In the genomic region with DNA sequence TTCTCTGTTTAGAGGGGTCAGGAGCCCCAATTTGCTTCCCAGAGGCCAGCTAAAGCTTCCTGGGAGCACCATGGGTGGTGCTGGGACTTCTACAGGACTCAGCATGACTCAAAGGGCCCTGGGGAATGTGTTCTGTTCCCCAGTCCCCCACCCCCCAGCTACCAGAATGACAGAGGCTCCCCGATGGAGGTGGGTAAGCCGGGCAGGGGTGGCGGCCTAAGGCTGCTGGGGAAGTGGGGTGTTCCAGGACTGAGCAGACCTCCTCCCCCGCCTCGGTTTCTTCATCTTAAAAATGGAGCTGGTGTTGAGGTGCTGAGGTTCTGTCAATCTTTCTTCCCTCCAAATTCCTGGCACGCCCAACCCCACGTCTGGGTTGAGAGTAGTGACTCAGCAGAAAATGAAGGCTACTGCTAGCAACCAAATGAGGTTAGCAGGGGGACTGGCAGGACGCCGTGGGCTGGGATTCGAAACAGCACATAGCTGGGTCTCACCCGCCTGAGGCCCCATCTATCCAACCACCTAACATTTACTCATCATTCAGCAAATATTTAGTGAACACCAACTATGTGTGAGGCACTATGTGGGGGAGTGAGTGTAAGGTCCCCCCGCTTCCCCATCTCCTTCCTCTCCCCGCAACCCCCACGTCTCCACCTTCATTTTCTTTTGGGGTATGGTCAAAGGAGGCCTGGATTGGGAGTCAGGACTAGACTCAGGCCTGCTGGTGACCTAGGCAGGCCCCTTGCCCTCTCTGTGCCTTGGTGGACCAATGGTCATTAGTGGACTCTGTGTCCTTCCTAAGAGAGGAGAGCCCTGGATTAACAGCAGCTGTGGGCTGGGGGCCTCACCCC, we compare ENCODE assay signal across 1 cellular context.
TF ChIP-seq lines count a peak whose summit lies in the region.

No MANE protein-coding gene starts in this region.

TF ChIP-seq in K562, 482 proteins besides CTCF, POLR2A, EP300 and RAD21 (continued from another document and continues in another):
- TF ChIP-seq, protein P1, sequence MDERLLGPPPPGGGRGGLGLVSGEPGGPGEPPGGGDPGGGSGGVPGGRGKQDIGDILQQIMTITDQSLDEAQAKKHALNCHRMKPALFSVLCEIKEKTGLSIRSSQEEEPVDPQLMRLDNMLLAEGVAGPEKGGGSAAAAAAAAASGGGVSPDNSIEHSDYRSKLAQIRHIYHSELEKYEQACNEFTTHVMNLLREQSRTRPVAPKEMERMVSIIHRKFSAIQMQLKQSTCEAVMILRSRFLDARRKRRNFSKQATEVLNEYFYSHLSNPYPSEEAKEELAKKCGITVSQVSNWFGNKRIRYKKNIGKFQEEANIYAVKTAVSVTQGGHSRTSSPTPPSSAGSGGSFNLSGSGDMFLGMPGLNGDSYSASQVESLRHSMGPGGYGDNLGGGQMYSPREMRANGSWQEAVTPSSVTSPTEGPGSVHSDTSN (CRISPR knock-in tag; IDR thresholded peaks at IDR 0.05; ENCODE audit: low read depth), result no peak
- TF ChIP-seq, protein P1 (tag; conservative IDR thresholded peaks at IDR 0.05; ENCODE audit: low read depth), result peak; percentile 89
- TF ChIP-seq MTA2 (IDR thresholded peaks at IDR 0.05; ENCODE audit: low read depth), result peak; percentile 9; the same call in 1 of the 2 replicates
- TF ChIP-seq BHLHE40 (IDR thresholded peaks at IDR 0.05; ENCODE audit: low read length), result peak; percentile 34
- no peak for TF ChIP-seq SAFB (IDR thresholded peaks at IDR 0.05; ENCODE audit: borderline replicate concordance, low read depth, low read length)
- peak; percentile 71; the same call in 1 of the 2 replicates for TF ChIP-seq RNF2 (IDR thresholded peaks at IDR 0.05)
- TF ChIP-seq, protein P2, sequence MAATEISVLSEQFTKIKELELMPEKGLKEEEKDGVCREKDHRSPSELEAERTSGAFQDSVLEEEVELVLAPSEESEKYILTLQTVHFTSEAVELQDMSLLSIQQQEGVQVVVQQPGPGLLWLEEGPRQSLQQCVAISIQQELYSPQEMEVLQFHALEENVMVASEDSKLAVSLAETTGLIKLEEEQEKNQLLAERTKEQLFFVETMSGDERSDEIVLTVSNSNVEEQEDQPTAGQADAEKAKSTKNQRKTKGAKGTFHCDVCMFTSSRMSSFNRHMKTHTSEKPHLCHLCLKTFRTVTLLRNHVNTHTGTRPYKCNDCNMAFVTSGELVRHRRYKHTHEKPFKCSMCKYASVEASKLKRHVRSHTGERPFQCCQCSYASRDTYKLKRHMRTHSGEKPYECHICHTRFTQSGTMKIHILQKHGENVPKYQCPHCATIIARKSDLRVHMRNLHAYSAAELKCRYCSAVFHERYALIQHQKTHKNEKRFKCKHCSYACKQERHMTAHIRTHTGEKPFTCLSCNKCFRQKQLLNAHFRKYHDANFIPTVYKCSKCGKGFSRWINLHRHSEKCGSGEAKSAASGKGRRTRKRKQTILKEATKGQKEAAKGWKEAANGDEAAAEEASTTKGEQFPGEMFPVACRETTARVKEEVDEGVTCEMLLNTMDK (IDR thresholded peaks at IDR 0.05; ENCODE audit: borderline replicate concordance, insufficient read depth, low read depth, low read length, poor library complexity, severe bottlenecking), result no peak
- TF ChIP-seq, protein P3, sequence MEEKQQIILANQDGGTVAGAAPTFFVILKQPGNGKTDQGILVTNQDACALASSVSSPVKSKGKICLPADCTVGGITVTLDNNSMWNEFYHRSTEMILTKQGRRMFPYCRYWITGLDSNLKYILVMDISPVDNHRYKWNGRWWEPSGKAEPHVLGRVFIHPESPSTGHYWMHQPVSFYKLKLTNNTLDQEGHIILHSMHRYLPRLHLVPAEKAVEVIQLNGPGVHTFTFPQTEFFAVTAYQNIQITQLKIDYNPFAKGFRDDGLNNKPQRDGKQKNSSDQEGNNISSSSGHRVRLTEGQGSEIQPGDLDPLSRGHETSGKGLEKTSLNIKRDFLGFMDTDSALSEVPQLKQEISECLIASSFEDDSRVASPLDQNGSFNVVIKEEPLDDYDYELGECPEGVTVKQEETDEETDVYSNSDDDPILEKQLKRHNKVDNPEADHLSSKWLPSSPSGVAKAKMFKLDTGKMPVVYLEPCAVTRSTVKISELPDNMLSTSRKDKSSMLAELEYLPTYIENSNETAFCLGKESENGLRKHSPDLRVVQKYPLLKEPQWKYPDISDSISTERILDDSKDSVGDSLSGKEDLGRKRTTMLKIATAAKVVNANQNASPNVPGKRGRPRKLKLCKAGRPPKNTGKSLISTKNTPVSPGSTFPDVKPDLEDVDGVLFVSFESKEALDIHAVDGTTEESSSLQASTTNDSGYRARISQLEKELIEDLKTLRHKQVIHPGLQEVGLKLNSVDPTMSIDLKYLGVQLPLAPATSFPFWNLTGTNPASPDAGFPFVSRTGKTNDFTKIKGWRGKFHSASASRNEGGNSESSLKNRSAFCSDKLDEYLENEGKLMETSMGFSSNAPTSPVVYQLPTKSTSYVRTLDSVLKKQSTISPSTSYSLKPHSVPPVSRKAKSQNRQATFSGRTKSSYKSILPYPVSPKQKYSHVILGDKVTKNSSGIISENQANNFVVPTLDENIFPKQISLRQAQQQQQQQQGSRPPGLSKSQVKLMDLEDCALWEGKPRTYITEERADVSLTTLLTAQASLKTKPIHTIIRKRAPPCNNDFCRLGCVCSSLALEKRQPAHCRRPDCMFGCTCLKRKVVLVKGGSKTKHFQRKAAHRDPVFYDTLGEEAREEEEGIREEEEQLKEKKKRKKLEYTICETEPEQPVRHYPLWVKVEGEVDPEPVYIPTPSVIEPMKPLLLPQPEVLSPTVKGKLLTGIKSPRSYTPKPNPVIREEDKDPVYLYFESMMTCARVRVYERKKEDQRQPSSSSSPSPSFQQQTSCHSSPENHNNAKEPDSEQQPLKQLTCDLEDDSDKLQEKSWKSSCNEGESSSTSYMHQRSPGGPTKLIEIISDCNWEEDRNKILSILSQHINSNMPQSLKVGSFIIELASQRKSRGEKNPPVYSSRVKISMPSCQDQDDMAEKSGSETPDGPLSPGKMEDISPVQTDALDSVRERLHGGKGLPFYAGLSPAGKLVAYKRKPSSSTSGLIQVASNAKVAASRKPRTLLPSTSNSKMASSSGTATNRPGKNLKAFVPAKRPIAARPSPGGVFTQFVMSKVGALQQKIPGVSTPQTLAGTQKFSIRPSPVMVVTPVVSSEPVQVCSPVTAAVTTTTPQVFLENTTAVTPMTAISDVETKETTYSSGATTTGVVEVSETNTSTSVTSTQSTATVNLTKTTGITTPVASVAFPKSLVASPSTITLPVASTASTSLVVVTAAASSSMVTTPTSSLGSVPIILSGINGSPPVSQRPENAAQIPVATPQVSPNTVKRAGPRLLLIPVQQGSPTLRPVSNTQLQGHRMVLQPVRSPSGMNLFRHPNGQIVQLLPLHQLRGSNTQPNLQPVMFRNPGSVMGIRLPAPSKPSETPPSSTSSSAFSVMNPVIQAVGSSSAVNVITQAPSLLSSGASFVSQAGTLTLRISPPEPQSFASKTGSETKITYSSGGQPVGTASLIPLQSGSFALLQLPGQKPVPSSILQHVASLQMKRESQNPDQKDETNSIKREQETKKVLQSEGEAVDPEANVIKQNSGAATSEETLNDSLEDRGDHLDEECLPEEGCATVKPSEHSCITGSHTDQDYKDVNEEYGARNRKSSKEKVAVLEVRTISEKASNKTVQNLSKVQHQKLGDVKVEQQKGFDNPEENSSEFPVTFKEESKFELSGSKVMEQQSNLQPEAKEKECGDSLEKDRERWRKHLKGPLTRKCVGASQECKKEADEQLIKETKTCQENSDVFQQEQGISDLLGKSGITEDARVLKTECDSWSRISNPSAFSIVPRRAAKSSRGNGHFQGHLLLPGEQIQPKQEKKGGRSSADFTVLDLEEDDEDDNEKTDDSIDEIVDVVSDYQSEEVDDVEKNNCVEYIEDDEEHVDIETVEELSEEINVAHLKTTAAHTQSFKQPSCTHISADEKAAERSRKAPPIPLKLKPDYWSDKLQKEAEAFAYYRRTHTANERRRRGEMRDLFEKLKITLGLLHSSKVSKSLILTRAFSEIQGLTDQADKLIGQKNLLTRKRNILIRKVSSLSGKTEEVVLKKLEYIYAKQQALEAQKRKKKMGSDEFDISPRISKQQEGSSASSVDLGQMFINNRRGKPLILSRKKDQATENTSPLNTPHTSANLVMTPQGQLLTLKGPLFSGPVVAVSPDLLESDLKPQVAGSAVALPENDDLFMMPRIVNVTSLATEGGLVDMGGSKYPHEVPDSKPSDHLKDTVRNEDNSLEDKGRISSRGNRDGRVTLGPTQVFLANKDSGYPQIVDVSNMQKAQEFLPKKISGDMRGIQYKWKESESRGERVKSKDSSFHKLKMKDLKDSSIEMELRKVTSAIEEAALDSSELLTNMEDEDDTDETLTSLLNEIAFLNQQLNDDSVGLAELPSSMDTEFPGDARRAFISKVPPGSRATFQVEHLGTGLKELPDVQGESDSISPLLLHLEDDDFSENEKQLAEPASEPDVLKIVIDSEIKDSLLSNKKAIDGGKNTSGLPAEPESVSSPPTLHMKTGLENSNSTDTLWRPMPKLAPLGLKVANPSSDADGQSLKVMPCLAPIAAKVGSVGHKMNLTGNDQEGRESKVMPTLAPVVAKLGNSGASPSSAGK (IDR thresholded peaks at IDR 0.05), result peak; percentile 97
- TF ChIP-seq, protein P4, sequence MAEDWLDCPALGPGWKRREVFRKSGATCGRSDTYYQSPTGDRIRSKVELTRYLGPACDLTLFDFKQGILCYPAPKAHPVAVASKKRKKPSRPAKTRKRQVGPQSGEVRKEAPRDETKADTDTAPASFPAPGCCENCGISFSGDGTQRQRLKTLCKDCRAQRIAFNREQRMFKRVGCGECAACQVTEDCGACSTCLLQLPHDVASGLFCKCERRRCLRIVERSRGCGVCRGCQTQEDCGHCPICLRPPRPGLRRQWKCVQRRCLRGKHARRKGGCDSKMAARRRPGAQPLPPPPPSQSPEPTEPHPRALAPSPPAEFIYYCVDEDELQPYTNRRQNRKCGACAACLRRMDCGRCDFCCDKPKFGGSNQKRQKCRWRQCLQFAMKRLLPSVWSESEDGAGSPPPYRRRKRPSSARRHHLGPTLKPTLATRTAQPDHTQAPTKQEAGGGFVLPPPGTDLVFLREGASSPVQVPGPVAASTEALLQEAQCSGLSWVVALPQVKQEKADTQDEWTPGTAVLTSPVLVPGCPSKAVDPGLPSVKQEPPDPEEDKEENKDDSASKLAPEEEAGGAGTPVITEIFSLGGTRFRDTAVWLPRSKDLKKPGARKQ (CRISPR knock-in tag; IDR thresholded peaks at IDR 0.05), result no peak
- TF ChIP-seq, protein P5, sequence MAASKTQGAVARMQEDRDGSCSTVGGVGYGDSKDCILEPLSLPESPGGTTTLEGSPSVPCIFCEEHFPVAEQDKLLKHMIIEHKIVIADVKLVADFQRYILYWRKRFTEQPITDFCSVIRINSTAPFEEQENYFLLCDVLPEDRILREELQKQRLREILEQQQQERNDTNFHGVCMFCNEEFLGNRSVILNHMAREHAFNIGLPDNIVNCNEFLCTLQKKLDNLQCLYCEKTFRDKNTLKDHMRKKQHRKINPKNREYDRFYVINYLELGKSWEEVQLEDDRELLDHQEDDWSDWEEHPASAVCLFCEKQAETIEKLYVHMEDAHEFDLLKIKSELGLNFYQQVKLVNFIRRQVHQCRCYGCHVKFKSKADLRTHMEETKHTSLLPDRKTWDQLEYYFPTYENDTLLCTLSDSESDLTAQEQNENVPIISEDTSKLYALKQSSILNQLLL (CRISPR knock-in tag; IDR thresholded peaks at IDR 0.05; ENCODE audit: borderline replicate concordance), result no peak
- TF ChIP-seq U2AF2 (optimal IDR thresholded peaks at IDR 0.05; ENCODE audit: low read depth, low read length), result no peak
- TF ChIP-seq ZZZ3 (IDR thresholded peaks at IDR 0.05), result no peak
- no peak for TF ChIP-seq ZNF124 (CRISPR knock-in tag; IDR thresholded peaks at IDR 0.05)
- TF ChIP-seq ZNF239 (CRISPR knock-in tag; IDR thresholded peaks at IDR 0.05), result peak; percentile 70; the same call in 1 of the 2 replicates
- TF ChIP-seq GABPB1 (CRISPR knock-in tag; IDR thresholded peaks at IDR 0.05), result peak; percentile 49
- no peak for TF ChIP-seq GTF2A2 (tag; IDR thresholded peaks at IDR 0.05)
- peak; percentile 64 for TF ChIP-seq EP400 (IDR thresholded peaks at IDR 0.05)
- TF ChIP-seq, protein P6, sequence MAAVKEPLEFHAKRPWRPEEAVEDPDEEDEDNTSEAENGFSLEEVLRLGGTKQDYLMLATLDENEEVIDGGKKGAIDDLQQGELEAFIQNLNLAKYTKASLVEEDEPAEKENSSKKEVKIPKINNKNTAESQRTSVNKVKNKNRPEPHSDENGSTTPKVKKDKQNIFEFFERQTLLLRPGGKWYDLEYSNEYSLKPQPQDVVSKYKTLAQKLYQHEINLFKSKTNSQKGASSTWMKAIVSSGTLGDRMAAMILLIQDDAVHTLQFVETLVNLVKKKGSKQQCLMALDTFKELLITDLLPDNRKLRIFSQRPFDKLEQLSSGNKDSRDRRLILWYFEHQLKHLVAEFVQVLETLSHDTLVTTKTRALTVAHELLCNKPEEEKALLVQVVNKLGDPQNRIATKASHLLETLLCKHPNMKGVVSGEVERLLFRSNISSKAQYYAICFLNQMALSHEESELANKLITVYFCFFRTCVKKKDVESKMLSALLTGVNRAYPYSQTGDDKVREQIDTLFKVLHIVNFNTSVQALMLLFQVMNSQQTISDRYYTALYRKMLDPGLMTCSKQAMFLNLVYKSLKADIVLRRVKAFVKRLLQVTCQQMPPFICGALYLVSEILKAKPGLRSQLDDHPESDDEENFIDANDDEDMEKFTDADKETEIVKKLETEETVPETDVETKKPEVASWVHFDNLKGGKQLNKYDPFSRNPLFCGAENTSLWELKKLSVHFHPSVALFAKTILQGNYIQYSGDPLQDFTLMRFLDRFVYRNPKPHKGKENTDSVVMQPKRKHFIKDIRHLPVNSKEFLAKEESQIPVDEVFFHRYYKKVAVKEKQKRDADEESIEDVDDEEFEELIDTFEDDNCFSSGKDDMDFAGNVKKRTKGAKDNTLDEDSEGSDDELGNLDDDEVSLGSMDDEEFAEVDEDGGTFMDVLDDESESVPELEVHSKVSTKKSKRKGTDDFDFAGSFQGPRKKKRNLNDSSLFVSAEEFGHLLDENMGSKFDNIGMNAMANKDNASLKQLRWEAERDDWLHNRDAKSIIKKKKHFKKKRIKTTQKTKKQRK (IDR thresholded peaks at IDR 0.05; ENCODE audit: borderline replicate concordance, low read depth, low read length), result no peak
